9 cellular contexts compared by ENCODE assay signal in genomic region chr6:47655719-47656595, GRCh38. TPM values are rescaled to one million over a fixed set of nuclear protein-coding genes. Genes with fewer than 3 reads are reported as not detected.
DNase-seq lines count a peak whose midpoint lies in the region; ATAC-seq, FAIRE-seq and TF ChIP-seq lines count a peak whose summit lies in the region.
"Had no signal": no experiment of that assay in that cellular context is flagged by ENCODE, and none has a peak within 500 bp of the region (broad histone marks: within the 10 kb centered on the region; RNA-seq: fewer than 3 reads in every experiment).

No MANE protein-coding gene starts in this region.

- peak overlapping the region; percentile 8 to 28; a peak in 3 of 4 replicates for H3K4me3 ChIP-seq in HCT116 (replicated peaks in 1 of 2; ENCODE audit: low read depth in 1 of 2, low read length in 2 of 2)

- no peaks in the 10 kb centered on the region for H3K9me3 ChIP-seq in HCT116 (ENCODE audit: control insufficient read depth in 1 of 2, insufficient read depth in 1 of 2, low read depth in 1 of 2, low read length in 2 of 2)

- H3K9me3 Mint-ChIP-seq in WTC11 = no peaks in the 10 kb centered on the region
- H3K9me3 Mint-ChIP-seq: neural crest cell had no signal

- intact Hi-C loops in HCT116 (cut with micrococcal nuclease) = no loop called here
- intact Hi-C loops in head of caudate nucleus (cut with DNase I) = no loop called here

- POLR2A ChIA-PET in HCT116 (lab: Charles Lee) = no interaction called here
- POLR2A ChIA-PET in WTC11 (lab: Charles Lee) = no interaction called here
- POLR2A ChIA-PET in GM10248 (lab: Yijun Ruan, JAX) = interaction anchor here (0.6 kb wide), 1 partner anchor 100 kb away, joined by 4 read pairs; no protein-coding TSS in a partner anchor

- TF ChIP-seq RAD21 in HCT116 (IDR thresholded peaks at IDR 0.05; ENCODE audit: low read depth) = no peak

- peaks cover 5 to 34% of the 10 kb centered on the region in 2 experiments; a peak in 3 of 4 replicates for H3K4me1 ChIP-seq in HCT116 (ENCODE audit: control insufficient read depth in 1 of 2, insufficient read depth in 2 of 2, low read length in 2 of 2)

- peak overlapping the region; percentile 64 for H2AFZ ChIP-seq in HCT116 (ENCODE audit: low read depth, low read length, poor library complexity, severe bottlenecking)

- peaks cover 8% of the 10 kb centered on the region for H3K4me1 Mint-ChIP-seq in WTC11
- H3K4me1 Mint-ChIP-seq: neural crest cell had no signal

- RAD21 ChIA-PET in HCT116 (lab: Charles Lee; ENCODE audit: low non-redundant PET in 1 of 2, low total read pairs in 2 of 2, uncharacterized antibody in 2 of 2, unreplicated experiment in 2 of 2) = no interaction called here

- 0 out of 2 replicates have a peak overlapping the region, but pooled peaks have one; percentile 5 for H3K9ac ChIP-seq in HCT116 (ENCODE audit: low read length)

- no peaks in the 10 kb centered on the region for H3K79me2 ChIP-seq in HCT116 (ENCODE audit: insufficient read depth, low read length)

- H3K9me2 ChIP-seq in HCT116 (ENCODE audit: insufficient read depth) = no peaks in the 10 kb centered on the region

- no peak for TF ChIP-seq POLR2A in HCT116 (IDR thresholded peaks at IDR 0.05; ENCODE audit: borderline replicate concordance, extremely low read depth, insufficient read depth, insufficient read length)

- BruUV-seq in HCT116 (replicated peaks; lab: Mats Ljungman, UMichigan) = no TSS peak

- peak overlapping the region; percentile 67 for H3K4me2 ChIP-seq in HCT116 (ENCODE audit: low read length)

- H3K27ac Mint-ChIP-seq in WTC11 = no peak overlapping the region

- ATAC-seq in HCT116 = peak; percentile 98
- peak; percentile 96 for ATAC-seq in WTC11
- ATAC-seq in HG02981 (IDR thresholded peaks at IDR 0.05; ENCODE audit: unreplicated experiment) = no peak

- H3K27me3 ChIP-seq in HCT116 (ENCODE audit: insufficient read depth, low read length) = no peaks in the 10 kb centered on the region

- H4K20me1 ChIP-seq in HCT116 (ENCODE audit: insufficient read depth) = no peaks in the 10 kb centered on the region

- no peaks in the 10 kb centered on the region for H3K27me3 Mint-ChIP-seq in WTC11 (ENCODE audit: low read depth)

- no peaks in the 10 kb centered on the region for H3K36me3 Mint-ChIP-seq in WTC11

- CTCF ChIA-PET in HCT116 (lab: Charles Lee) = interaction anchor here (1.6 kb wide), 1 partner anchor 24 kb away, joined by 5 read pairs; no protein-coding TSS in a partner anchor
- CTCF ChIA-PET in WTC11 (lab: Charles Lee) = interaction anchor here (0.6 to 1.0 kb wide), 2 partner anchors 24 to 167 kb away, joined by 3 to 4 read pairs; no protein-coding TSS in a partner anchor
- CTCF ChIA-PET in GM10248 (lab: Yijun Ruan, JAX) = interaction anchor here (1.0 to 1.7 kb wide), 5 partner anchors 20 to 125 kb away, joined by 3 to 8 read pairs (median 5); no protein-coding TSS in a partner anchor

- H3K27ac ChIP-seq in HCT116 (ENCODE audit: low read depth, low read length) = no peak overlapping the region

- no peak overlapping the region for H3K4me3 Mint-ChIP-seq in WTC11
- H3K4me3 Mint-ChIP-seq: neural crest cell had no signal

- no peaks in the 10 kb centered on the region for H3K36me3 ChIP-seq in HCT116 (ENCODE audit: control insufficient read depth in 1 of 2, insufficient read depth in 2 of 2, low read length in 2 of 2)

- peak; percentile 75 for FAIRE-seq in urothelium cell line (lab: Jason Lieb, UNC)

- TF ChIP-seq CTCF in HCT116 (IDR thresholded peaks at IDR 0.05 in 2 of 3, conservative IDR thresholded peaks at IDR 0.05 in 1 of 3; ENCODE audit: borderline replicate concordance in 1 of 3, insufficient read depth in 1 of 3, low read depth in 2 of 3, low read length in 2 of 3) (no peak), WTC11 (IDR thresholded peaks at IDR 0.05) (no peak), GM10248 (IDR thresholded peaks at IDR 0.05; ENCODE audit: control extremely low read depth, extremely low read depth, low read depth, missing control alignments) (no peak)

- DNase-seq in AG20443 (ENCODE audit: low spot score) (peak; percentile 28), HCT116 (ENCODE audit: low read depth, low spot score) (peak; percentile 62), WTC11 (ENCODE audit: low spot score) (peak; percentile 45), head of caudate nucleus (peak in 30 of 42 donors; percentile 6 to 88 (median 36)), urothelium cell line (ENCODE audit: low spot score) (peak; percentile 82), HuH-7 (ENCODE audit: low spot score) (no peak), GM10248 (ENCODE audit: extremely low spot score) (no peak)

TF ChIP-seq in HCT116, 20 proteins besides CTCF, POLR2A, EP300 and RAD21:
- peak; percentile 52; the same call in 1 of the 2 replicates for TF ChIP-seq JUND (IDR thresholded peaks at IDR 0.05)
- peak; percentile 21 for TF ChIP-seq YY1 (IDR thresholded peaks at IDR 0.05; ENCODE audit: extremely low read depth, insufficient replicate concordance, low read depth, low read length)
- no peak for TF ChIP-seq REST (IDR thresholded peaks at IDR 0.05; ENCODE audit: low read depth)
- TF ChIP-seq CBX3 (IDR thresholded peaks at IDR 0.05; ENCODE audit: low read depth) = peak; percentile 53
- TF ChIP-seq SRF (IDR thresholded peaks at IDR 0.05; ENCODE audit: low read depth) = peak; percentile 45; the same call in 1 of the 2 replicates
- TF ChIP-seq CEBPB (IDR thresholded peaks at IDR 0.05; ENCODE audit: low read depth) = no peak
- TF ChIP-seq FOSL1 (IDR thresholded peaks at IDR 0.05; ENCODE audit: low read depth) = peak; percentile 52; the same call in 1 of the 2 replicates
- TF ChIP-seq ELF1 (IDR thresholded peaks at IDR 0.05; ENCODE audit: borderline replicate concordance, low read depth) = no peak

TF ChIP-seq in WTC11, 78 proteins besides CTCF, POLR2A, EP300 and RAD21 (continues in another document):
- TF ChIP-seq USF1 (CRISPR knock-in tag; IDR thresholded peaks at IDR 0.05) (no peak), ZBTB21 (CRISPR knock-in tag; IDR thresholded peaks at IDR 0.05; ENCODE audit: borderline replicate concordance) (no peak), ARID4B (CRISPR knock-in tag; IDR thresholded peaks at IDR 0.05; ENCODE audit: borderline replicate concordance) (no peak), HMGA2 (CRISPR knock-in tag; IDR thresholded peaks at IDR 0.05) (no peak), ZNF121 (CRISPR knock-in tag; IDR thresholded peaks at IDR 0.05) (no peak), ATF1 (CRISPR knock-in tag; IDR thresholded peaks at IDR 0.05) (no peak), MYBL2 (CRISPR knock-in tag; IDR thresholded peaks at IDR 0.05) (no peak), ELF4 (CRISPR knock-in tag; IDR thresholded peaks at IDR 0.05; ENCODE audit: low read depth) (no peak), ZNF263 (CRISPR knock-in tag; IDR thresholded peaks at IDR 0.05; ENCODE audit: low read depth) (no peak)

RNA-seq across cellular contexts. Expression of gene ADGRF4, which starts 42.4 kb away (rescaled TPM):
- total RNA-seq in HCT116 (2021; ENCODE audit: unreplicated experiment) (not detected), WTC11 (2021) (not detected in 3 replicates)
- 0.06 and 0.09 TPM in 2 replicates for polyA plus RNA-seq in HCT116 (2012)
- total RNA-seq: neural crest cell had no signal

Comparison
In these comparisons a context has a peak if more than half of its experiments do, and no peak if none do; other contexts are left out.
1. DNase-seq: peak in AG20443 (single experiment), HCT116 (single experiment), WTC11 (single experiment), head of caudate nucleus (30 of 42) and urothelium cell line (single experiment); none in HuH-7 (single experiment) and GM10248 (single experiment).